Comparison of ENCODE assay signal across 35 cellular contexts in the genomic region with DNA sequence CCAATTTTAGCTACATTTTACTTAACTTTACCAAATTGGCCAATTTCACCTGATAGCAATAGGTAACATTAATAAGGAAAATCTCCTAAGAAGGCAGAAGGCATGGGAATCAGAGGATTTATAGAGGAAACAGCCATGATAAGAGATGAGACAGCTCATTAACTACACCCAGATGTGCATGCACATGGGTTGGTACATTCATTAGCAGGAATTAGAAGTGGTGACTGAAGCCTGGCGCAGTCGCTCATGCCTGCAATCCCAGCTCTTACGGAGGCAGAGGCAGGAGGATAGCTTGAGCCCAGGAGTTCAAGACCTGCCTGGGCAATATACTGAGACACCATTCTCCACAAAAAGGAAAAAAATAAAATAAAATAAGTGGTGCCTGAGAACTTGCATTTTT.
"Had no signal": no experiment of that assay in that cellular context is flagged by ENCODE, and none has a peak within 500 bp of the region (broad histone marks: within the 10 kb centered on the region; RNA-seq: fewer than 3 reads in every experiment).

No MANE protein-coding gene starts in this region.

- H3K36me3 ChIP-seq: adrenal gland, brain microvascular endothelial cell, breast epithelium, WERI-Rb-1 had no signal

- DNase-seq: activated CD4-positive, alpha-beta memory T cell treated with anti-CD3 and anti-CD28 coated beads, Interleukin-2, amount 10 ng/mL, durations not matched to agents 7 days and 5 days; activated CD4-positive, alpha-beta T cell treated with anti-CD3 and anti-CD28 coated beads for 1 hour; activated CD4-positive, alpha-beta T cell treated with anti-CD3 and anti-CD28 coated beads for 36 hours; activated CD4-positive, alpha-beta T cell treated with anti-CD3 and anti-CD28 coated beads for 48 hours; activated CD4-positive, alpha-beta T cell treated with anti-CD3 and anti-CD28 coated beads, Interleukin-2, amount 10 ng/mL, durations not matched to agents 7 days and 5 days; activated CD4-positive, alpha-beta T cell treated with anti-CD3 and anti-CD28 coated beads, Interleukin-2, amount 50 U/mL, for 48 hours; activated CD4-positive, CD25-positive, alpha-beta regulatory T cell; activated CD8-positive, alpha-beta memory T cell treated with anti-CD3 and anti-CD28 coated beads for 24 hours; activated CD8-positive, alpha-beta memory T cell treated with anti-CD3 and anti-CD28 coated beads, Interleukin-2, amount 10 ng/mL, durations not matched to agents 7 days and 5 days; activated CD8-positive, alpha-beta T cell treated with anti-CD3 and anti-CD28 coated beads, Interleukin-2, amount 10 ng/mL, durations not matched to agents 7 days and 5 days; activated effector memory CD4-positive, alpha-beta T cell treated with anti-CD3 and anti-CD28 coated beads, Interleukin-2, amount 50 U/mL, for 16 hours; activated gamma-delta T cell treated with Interleukin-2 at 50 U/mL for 16 hours; activated naive CD4-positive, alpha-beta T cell; activated naive CD4-positive, alpha-beta T cell treated with anti-CD3 and anti-CD28 coated beads for 36 hours; activated naive CD4-positive, alpha-beta T cell treated with anti-CD3 and anti-CD28 coated beads, Interleukin-2, amount 50 U/mL, for 16 hours; activated naive CD8-positive, alpha-beta T cell treated with anti-CD3 and anti-CD28 coated beads for 36 hours; activated T-cell treated with anti-CD3 and anti-CD28 coated beads for 4 hours; activated T-cell treated with anti-CD3 and anti-CD28 coated beads, Interleukin-2, amount 50 U/mL, for 1 hour; activated T-cell treated with anti-CD3 and anti-CD28 coated beads, Interleukin-2, amount 50 U/mL, for 4 hours; activated T-cell treated with anti-CD3 and anti-CD28 coated beads, Interleukin-2, amount 50 U/mL, for 72 hours; adrenal gland; amniotic stem cell; aorta; body of pancreas; brain microvascular endothelial cell; central memory CD4-positive, alpha-beta T cell; T-helper 1 cell; T-helper 2 cell; T-helper 9 cell; WERI-Rb-1 had no signal

- H3K4me1 ChIP-seq: adrenal gland, breast epithelium had no signal

- H3K27ac ChIP-seq: adrenal gland, brain microvascular endothelial cell, breast epithelium, WERI-Rb-1 had no signal

- H3K4me3 ChIP-seq: adrenal gland, body of pancreas, breast epithelium had no signal

- H3K9me3 ChIP-seq: adrenal gland, body of pancreas, breast epithelium had no signal

- ATAC-seq: activated CD4-positive, alpha-beta T cell treated with anti-CD3 and anti-CD28 coated beads for 36 hours; activated CD4-positive, CD25-positive, alpha-beta regulatory T cell treated with anti-CD3 and anti-CD28 coated beads, Interleukin-2, amount 50 U/mL, for 24 hours; activated CD8-positive, alpha-beta memory T cell treated with anti-CD3 and anti-CD28 coated beads, Interleukin-2, amount 10 ng/mL, durations not matched to agents 7 days and 5 days; activated CD8-positive, alpha-beta T cell treated with anti-CD3 and anti-CD28 coated beads, Interleukin-2, amount 10 ng/mL, durations not matched to agents 7 days and 5 days; activated naive CD4-positive, alpha-beta T cell treated with anti-CD3 and anti-CD28 coated beads, Interleukin-2, amount 50 U/mL, for 72 hours; activated T-cell treated with anti-CD3 and anti-CD28 coated beads, Interleukin-2, amount 50 U/mL, for 4 hours; activated T-cell treated with anti-CD3 and anti-CD28 coated beads, Interleukin-2, amount 50 U/mL, for 72 hours; activated T-helper 17 cell treated with anti-CD3 and anti-CD28 coated beads, Interleukin-2, amount 50 U/mL, for 72 hours; body of pancreas; WTC11 had no signal

- H3K27me3 ChIP-seq: adrenal gland, body of pancreas, brain microvascular endothelial cell, breast epithelium had no signal
